In genomic region chr12:119669744-119670472, GRCh38 we compare ENCODE assay signal across 8 cellular contexts. TPM values are rescaled to one million over a fixed set of nuclear protein-coding genes. Genes with fewer than 3 reads are reported as not detected.
A peak's percentile ranks its signal among the peaks of the same experiment; 100 is the strongest.
DNase-seq lines count a peak whose midpoint lies in the region; ATAC-seq and TF ChIP-seq lines count a peak whose summit lies in the region.
"Had no signal": no experiment of that assay in that cellular context is flagged by ENCODE, and none has a peak within 500 bp of the region (broad histone marks: within the 10 kb centered on the region; RNA-seq: fewer than 3 reads in every experiment).

No MANE protein-coding gene starts in this region.

- peak overlapping the region; percentile 43 for H3K4me3 Mint-ChIP-seq in GM23338
- peak overlapping the region; percentile 34 for H3K4me3 Mint-ChIP-seq in endothelial cell (ENCODE audit: unreplicated experiment)

- BruUV-seq in OCI-LY7 (replicated peaks; lab: Mats Ljungman, UMichigan): TSS peak; percentile 37

- TF ChIP-seq CTCF in GM23338 (conservative IDR thresholded peaks at IDR 0.05; ENCODE audit: low read depth in 2 of 2) (no peak), OCI-LY7 (conservative IDR thresholded peaks at IDR 0.05; ENCODE audit: low read length) (no peak), endothelial cell (IDR thresholded peaks at IDR 0.05; ENCODE audit: unreplicated experiment) (no peak), psoas muscle (IDR thresholded peaks at IDR 0.05) (no peak), ovary (IDR thresholded peaks at IDR 0.05) (no peak)

- H3K27ac ChIP-seq in GM23338 (ENCODE audit: low read depth): no peak overlapping the region
- no peak overlapping the region for H3K27ac ChIP-seq in OCI-LY7 (ENCODE audit: low read depth, low read length, poor library complexity, severe bottlenecking)
- H3K27ac ChIP-seq in psoas muscle: peak overlapping the region; percentile 47
- H3K27ac ChIP-seq in ovary: no peak overlapping the region
- H3K27ac ChIP-seq: cardiac muscle cell had no signal

- peaks cover 20% of the 10 kb centered on the region; the same call in 1 of the 2 replicates for H4K20me1 ChIP-seq in GM23338 (replicated peaks; ENCODE audit: insufficient read depth)
- H4K20me1 ChIP-seq in OCI-LY7 (ENCODE audit: insufficient read depth, low read length): no peaks in the 10 kb centered on the region

- H3K4me1 ChIP-seq in GM23338 (ENCODE audit: insufficient read depth) (no peaks in the 10 kb centered on the region; the same call in 1 of the 2 replicates), OCI-LY7 (ENCODE audit: insufficient read depth, low read length, poor library complexity, severe bottlenecking) (peaks cover 36% of the 10 kb centered on the region), psoas muscle (peaks cover 28% of the 10 kb centered on the region), ovary (ENCODE audit: insufficient read depth) (peaks cover 3% of the 10 kb centered on the region)

- H3K9me2 ChIP-seq in GM23338 (ENCODE audit: insufficient read depth) (no peaks in the 10 kb centered on the region), OCI-LY7 (ENCODE audit: insufficient read depth, low read length) (no peaks in the 10 kb centered on the region)

- H3K9me3 Mint-ChIP-seq in GM23338 (no peaks in the 10 kb centered on the region), endothelial cell (ENCODE audit: unreplicated experiment) (no peaks in the 10 kb centered on the region)

- peaks cover 7% of the 10 kb centered on the region for H3F3A ChIP-seq in GM23338 (replicated peaks; ENCODE audit: low read depth)

- no peak overlapping the region for H3K4me2 ChIP-seq in GM23338
- H3K4me2 ChIP-seq in OCI-LY7 (ENCODE audit: low read length): peak overlapping the region; percentile 53

- H3K36me3 Mint-ChIP-seq in GM23338 (ENCODE audit: low read depth) (peaks cover 56% of the 10 kb centered on the region), endothelial cell (ENCODE audit: low read depth, unreplicated experiment) (peaks cover 15% of the 10 kb centered on the region)

- DNase-seq in GM23338 (ENCODE audit: low spot score) (no peak), OCI-LY7 (ENCODE audit: low spot score) (no peak), endothelial cell (ENCODE audit: low spot score) (no peak), psoas muscle (no peak), ovary (no peak), foreskin melanocyte (no peak)

- H3K4me3 ChIP-seq in GM23338 (no peak overlapping the region), OCI-LY7 (ENCODE audit: low read depth, low read length, poor library complexity, severe bottlenecking) (peak overlapping the region; percentile 29), psoas muscle (peak overlapping the region; percentile 24), ovary (no peak overlapping the region)
- H3K4me3 ChIP-seq: cardiac muscle cell had no signal

- POLR2A ChIA-PET in OCI-LY7 (lab: Charles Lee): interaction anchor here (0.6 to 2.2 kb wide), 2 partner anchors 12 to 153 kb away, joined by 3 to 6 read pairs; no protein-coding TSS in a partner anchor

- H2AFZ ChIP-seq in GM23338 (no peak overlapping the region), OCI-LY7 (ENCODE audit: low read length) (no peak overlapping the region)

- H3K9me3 ChIP-seq in OCI-LY7 (ENCODE audit: low read length) (no peaks in the 10 kb centered on the region; the same call in 1 of the 2 replicates), psoas muscle (no peaks in the 10 kb centered on the region), ovary (no peaks in the 10 kb centered on the region)

- H3K79me2 ChIP-seq in GM23338 (replicated peaks; ENCODE audit: insufficient read depth) (peaks cover 37% of the 10 kb centered on the region), OCI-LY7 (ENCODE audit: insufficient read depth, low read depth, low read length) (peaks cover 35% of the 10 kb centered on the region)

- intact Hi-C loops in OCI-LY7 (cut with micrococcal nuclease; ENCODE audit: unreplicated experiment): loop anchor here (5.0 kb wide), 1 partner anchor 228 kb away; no protein-coding TSS in a partner anchor
- intact Hi-C loops in psoas muscle (cut with DNase I): loop anchor here (5.0 to 10.0 kb wide), 4 partner anchors 78 to 228 kb away; partner anchors contain the start of gene TMEM233 (in 1 of the 2)
- intact Hi-C loops in ovary (cut with DNase I): no loop called here

- CTCF ChIA-PET in OCI-LY7 (lab: Charles Lee; ENCODE audit: unreplicated experiment): no interaction called here

- H3K27me3 Mint-ChIP-seq in GM23338 (ENCODE audit: insufficient read depth, low read depth, poor library complexity): peaks cover 3% of the 10 kb centered on the region
- H3K27me3 Mint-ChIP-seq in endothelial cell (ENCODE audit: unreplicated experiment): peaks cover 2% of the 10 kb centered on the region

- peaks cover 35% of the 10 kb centered on the region for H3K36me3 ChIP-seq in GM23338 (ENCODE audit: insufficient read depth)
- peaks cover 57% of the 10 kb centered on the region for H3K36me3 ChIP-seq in OCI-LY7 (ENCODE audit: insufficient read depth, low read length)
- H3K36me3 ChIP-seq in psoas muscle (ENCODE audit: insufficient read depth in 1 of 2, low read depth in 1 of 2): peaks cover 15 to 53% of the 10 kb centered on the region in 2 donors
- no peaks in the 10 kb centered on the region for H3K36me3 ChIP-seq in ovary

- H3K27me3 ChIP-seq in GM23338 (ENCODE audit: insufficient read depth) (no peaks in the 10 kb centered on the region), psoas muscle (ENCODE audit: insufficient read depth in 3 of 3, low read length in 2 of 3) (no peaks in the 10 kb centered on the region), ovary (no peaks in the 10 kb centered on the region)
- H3K27me3 ChIP-seq: cardiac muscle cell had no signal

- TF ChIP-seq POLR2A in ovary (IDR thresholded peaks at IDR 0.05): no peak

- no peak for ATAC-seq in GM23338
- no peak for ATAC-seq in psoas muscle
- ATAC-seq in activated CD4-positive, CD25-positive, alpha-beta regulatory T cell treated with anti-CD3 and anti-CD28 coated beads, Interleukin-2, amount 50 U/mL, for 24 hours: no peak

- WGBS in psoas muscle, 3 donors: 55 to 67% (median 64%) methylated on average over 11 of the region's 11 CpGs
- 24 to 42% (median 32%) methylated on average over 11 of the region's 11 CpGs for WGBS in ovary, 3 donors

- H3K27ac Mint-ChIP-seq in GM23338 (no peak overlapping the region), endothelial cell (ENCODE audit: unreplicated experiment) (no peak overlapping the region)

- TF ChIP-seq EP300 in ovary (IDR thresholded peaks at IDR 0.05): no peak

- H3K4me1 Mint-ChIP-seq in GM23338: peaks cover 10% of the 10 kb centered on the region
- H3K4me1 Mint-ChIP-seq in endothelial cell (ENCODE audit: unreplicated experiment): peaks cover 64% of the 10 kb centered on the region

TF ChIP-seq in GM23338, 12 proteins besides CTCF, POLR2A, EP300 and RAD21 (continues in another document):
- TF ChIP-seq EZH2 (IDR thresholded peaks at IDR 0.05; ENCODE audit: low read depth, unreplicated experiment) (no peak), ZNF114 (CRISPR knock-in tag; IDR thresholded peaks at IDR 0.05) (no peak), REST (IDR thresholded peaks at IDR 0.05; ENCODE audit: unreplicated experiment) (no peak), EZH2phosphoT487 (IDR thresholded peaks at IDR 0.05; ENCODE audit: unreplicated experiment) (no peak)

RNA-seq across cellular contexts. Expression of gene PRKAB1, which starts 2.0 kb away (rescaled TPM):
- total RNA-seq in GM23338 (2014; rRNA removed; shearing (Covaris generic)): 26.3 and 31.0 TPM in 2 replicates
- 13.1 and 16.3 TPM in 2 replicates for polyA plus RNA-seq in GM23338 (2016; fragmentation: Nextera tagmentation; extraction: Ambion mirVana)
- total RNA-seq in OCI-LY7 (2014; rRNA removed; shearing (Covaris generic)): 21.8 and 32.4 TPM in 2 replicates
- total RNA-seq in OCI-LY7 (2022): 45.1 and 46.1 TPM in 2 replicates
- total RNA-seq in endothelial cell (ENCODE audit: unreplicated experiment): 28.5 TPM
- 10 to 100 TPM in 2 of 4 donors, 1 to 10 TPM in 2; 9.0 to 16.7 (median 10.9) TPM for total RNA-seq in psoas muscle
- 10 to 100 TPM; 11.7 to 14.9 (median 11.9) TPM for polyA plus RNA-seq in psoas muscle
- total RNA-seq in ovary: 10 to 100 TPM; 12.5 to 37.1 (median 24.8) TPM
- polyA plus RNA-seq in ovary: 10 to 100 TPM; 19.8 to 36.5 TPM

Comparison
In these comparisons a context has a peak if more than half of its experiments do, and no peak if none do; other contexts are left out.
1. H3K4me3 ChIP-seq: peak in OCI-LY7 (single experiment) and psoas muscle (single experiment); none in GM23338 (single experiment) and ovary (single experiment).
2. intact Hi-C loops: an anchor here in OCI-LY7 (5.0 kb wide) and psoas muscle (5.0 to 10.0 kb wide); none called in ovary.